ENCODE assay signal across 9 cellular contexts in the genomic region with DNA sequence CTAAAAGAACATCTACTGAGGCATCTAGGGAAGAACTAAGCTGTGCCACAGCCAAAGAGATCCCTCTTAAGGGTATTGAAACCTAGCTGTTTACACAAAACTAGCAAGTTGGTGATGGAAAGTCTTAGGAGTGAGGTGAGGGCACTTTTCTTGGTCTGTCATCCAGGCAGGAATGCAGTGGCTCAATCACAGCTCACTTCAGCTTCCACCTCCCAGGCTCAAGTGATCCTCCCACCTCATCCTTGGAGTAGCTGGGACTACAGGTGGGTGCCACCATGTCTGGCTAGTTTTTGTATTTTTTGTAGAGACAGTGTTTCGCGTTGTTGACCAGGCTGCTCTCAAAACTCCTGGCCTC. TPM values are rescaled to one million over a fixed set of nuclear protein-coding genes. Genes with fewer than 3 reads are reported as not detected.
DNase-seq lines count a peak whose midpoint lies in the region; ATAC-seq and TF ChIP-seq lines count a peak whose summit lies in the region.
"Had no signal": no experiment of that assay in that cellular context is flagged by ENCODE, and none has a peak within 500 bp of the region (broad histone marks: within the 10 kb centered on the region; RNA-seq: fewer than 3 reads in every experiment).

No MANE protein-coding gene starts in this region.

- H3K9me3 ChIP-seq in A673 (ENCODE audit: low read depth, low read length, poor library complexity, severe bottlenecking) = no peaks in the 10 kb centered on the region

- H3K4me3 Mint-ChIP-seq in chondrocyte (ENCODE audit: unreplicated experiment) = peak overlapping the region; percentile 91
- peak overlapping the region; percentile 85 to 98 (median 94) for H3K4me3 Mint-ChIP-seq in naive thymus-derived CD8-positive, alpha-beta T cell

- no peaks in the 10 kb centered on the region for H3K9me3 Mint-ChIP-seq in chondrocyte (ENCODE audit: low read depth)
- no peaks in the 10 kb centered on the region for H3K9me3 Mint-ChIP-seq in naive thymus-derived CD8-positive, alpha-beta T cell

- peaks cover 33% of the 10 kb centered on the region for H3K36me3 Mint-ChIP-seq in chondrocyte (ENCODE audit: low read depth)
- peaks cover 0 to 46% (median 16%) of the 10 kb centered on the region in 3 donors for H3K36me3 Mint-ChIP-seq in naive thymus-derived CD8-positive, alpha-beta T cell

- no TSS peak for BruUV-seq in A673 (replicated peaks; lab: Mats Ljungman, UMichigan)

- DNase-seq in A673 (ENCODE audit: low spot score) = no peak
- peak; percentile 42 for DNase-seq in HT1080 (ENCODE audit: low read depth)
- no peak for DNase-seq in chondrocyte (ENCODE audit: low spot score)
- DNase-seq in naive thymus-derived CD8-positive, alpha-beta T cell = no peak
- DNase-seq in AG08395 (ENCODE audit: low spot score) = no peak
- DNase-seq in NCI-H146 treated with DMSO at 0.1 percent for 48 hours (lab: John Stamatoyannopoulos, UW; ENCODE audit: unreplicated experiment) = no peak
- DNase-seq in foreskin keratinocyte = no peak
- DNase-seq in DMS153 (lab: John Stamatoyannopoulos, UW) = no peak
- DNase-seq: NCI-H774 had no signal

- peak overlapping the region; percentile 96 for H3K4me3 ChIP-seq in A673 (ENCODE audit: low read depth, low read length, poor library complexity, severe bottlenecking)

- H3K36me3 ChIP-seq in A673 (ENCODE audit: insufficient read depth, low read length, poor library complexity, severe bottlenecking) = peaks cover 53% of the 10 kb centered on the region

- no peak for TF ChIP-seq CTCF in A673 (conservative IDR thresholded peaks at IDR 0.05; ENCODE audit: low read depth, low read length)
- TF ChIP-seq CTCF in chondrocyte (IDR thresholded peaks at IDR 0.05) = no peak
- no peak for TF ChIP-seq CTCF in foreskin keratinocyte (conservative IDR thresholded peaks at IDR 0.05)

- peak overlapping the region; percentile 96 for H3K27ac ChIP-seq in A673 (ENCODE audit: low read depth, low read length, poor library complexity, severe bottlenecking)
- H3K27ac ChIP-seq in foreskin keratinocyte = no peak overlapping the region

- peaks cover 60% of the 10 kb centered on the region for H3K4me1 Mint-ChIP-seq in chondrocyte (ENCODE audit: low read depth)
- H3K4me1 Mint-ChIP-seq in naive thymus-derived CD8-positive, alpha-beta T cell = peaks cover 50 to 75% (median 68%) of the 10 kb centered on the region in 4 donors

- peaks cover 23% of the 10 kb centered on the region for H3K4me1 ChIP-seq in A673 (ENCODE audit: insufficient read depth, low read length, poor library complexity, severe bottlenecking)
- peaks cover 3% of the 10 kb centered on the region for H3K4me1 ChIP-seq in foreskin keratinocyte

- no peaks in the 10 kb centered on the region for H3K27me3 ChIP-seq in A673 (replicated peaks; ENCODE audit: insufficient read depth, low read depth, low read length, poor library complexity)
- no peaks in the 10 kb centered on the region for H3K27me3 ChIP-seq in foreskin keratinocyte

- H3K27ac Mint-ChIP-seq in chondrocyte (ENCODE audit: unreplicated experiment) = peak overlapping the region; percentile 87
- H3K27ac Mint-ChIP-seq in naive thymus-derived CD8-positive, alpha-beta T cell = peak overlapping the region; percentile 92 to 99 (median 96)

- no peaks in the 10 kb centered on the region for H3K27me3 Mint-ChIP-seq in chondrocyte (ENCODE audit: low read depth)
- H3K27me3 Mint-ChIP-seq in naive thymus-derived CD8-positive, alpha-beta T cell = no peaks in the 10 kb centered on the region

- CTCF ChIA-PET in A673 (lab: Charles Lee) = no interaction called here

- intact Hi-C loops in A673 (cut with micrococcal nuclease; ENCODE audit: unreplicated experiment) = no loop called here

- peak in 1 of 2 donors; percentile 3 for ATAC-seq in naive thymus-derived CD8-positive, alpha-beta T cell
- ATAC-seq in foreskin keratinocyte = no peak

- POLR2A ChIA-PET in A673 (lab: Charles Lee; ENCODE audit: low non-redundant PET) = no interaction called here
- POLR2A ChIA-PET in naive thymus-derived CD8-positive, alpha-beta T cell (lab: Charles Lee) = interaction anchor here (0.6 to 4.1 kb wide), 9 partner anchors 11 to 1210 kb away, joined by 3 to 87 read pairs (median 8); a partner anchor contains a TSS

RNA-seq across cellular contexts. Expression of a gene that starts 2.4 kb away (rescaled TPM):
- total RNA-seq in A673 (2021) (67.2 and 73.1 TPM in 2 replicates), chondrocyte (40.7 to 55.4 TPM (median 52.5 TPM) in 3 replicates), foreskin keratinocyte (12.6 and 14.1 TPM in 2 replicates)
- total RNA-seq in HT1080 (2014; rRNA removed; shearing (Covaris generic)) = 45.1 and 50.1 TPM in 2 replicates
- 23.4 and 26.7 TPM in 2 replicates for polyA plus RNA-seq in HT1080 (2015; cell fraction: cytosol; rRNA removed)
- 26.2 and 28.5 TPM in 2 replicates for polyA plus RNA-seq in HT1080 (2015; cell fraction: nucleus; rRNA removed)
- total RNA-seq in naive thymus-derived CD8-positive, alpha-beta T cell = 100 to 1,000 TPM; 135 to 137 TPM
- polyA plus RNA-seq in naive thymus-derived CD8-positive, alpha-beta T cell = 10 to 100 TPM; 19.4 to 30.8 (median 30.4) TPM
- 19.2 and 23.3 TPM in 2 replicates for polyA plus RNA-seq in foreskin keratinocyte
